ENCODE assay signal across 27 cellular contexts in genomic region chr4:8617486-8618040, GRCh38. TPM values are rescaled to one million over a fixed set of nuclear protein-coding genes. Genes with fewer than 3 reads are reported as not detected.
"Had no signal": no experiment of that assay in that cellular context is flagged by ENCODE, and none has a peak within 500 bp of the region (broad histone marks: within the 10 kb centered on the region; RNA-seq: fewer than 3 reads in every experiment).

No MANE protein-coding gene starts in this region.

- H3K27ac ChIP-seq: dorsolateral prefrontal cortex, pancreas, prostate gland, skin epidermis, testis, tibial nerve had no signal

- H3K4me1 ChIP-seq: pancreas, prostate gland, testis, tibial nerve had no signal

- H3K4me3 Mint-ChIP-seq: naive thymus-derived CD4-positive, alpha-beta T cell; neural crest cell; stimulated activated naive B cell treated with anti-CD40 and anti-IgM and Interleukin-4, amounts not matched to agents 10 μg/mL and 1 μg/mL and 100 μg/mL, for 72 hours; stimulated activated naive CD8-positive, alpha-beta T cell treated with anti-CD3 and anti-CD28 coated beads, Interleukin-15, amount 100 ng/mL, for 72 hours had no signal

- H3K4me1 Mint-ChIP-seq: naive thymus-derived CD4-positive, alpha-beta T cell; neural crest cell; stimulated activated naive B cell treated with anti-CD40 and anti-IgM and Interleukin-4, amounts not matched to agents 10 μg/mL and 1 μg/mL and 100 μg/mL, for 72 hours had no signal

- H3K36me3 Mint-ChIP-seq: naive thymus-derived CD4-positive, alpha-beta T cell; stimulated activated naive B cell treated with anti-CD40 and anti-IgM and Interleukin-4, amounts not matched to agents 10 μg/mL and 1 μg/mL and 100 μg/mL, for 72 hours had no signal

- H3K9me3 ChIP-seq: heart right ventricle, pancreas, prostate gland, testis, tibial nerve had no signal

- H3K27me3 Mint-ChIP-seq: naive thymus-derived CD4-positive, alpha-beta T cell; stimulated activated naive CD8-positive, alpha-beta T cell treated with anti-CD3 and anti-CD28 coated beads, Interleukin-15, amount 100 ng/mL, for 72 hours had no signal

- H3K9me3 Mint-ChIP-seq: naive thymus-derived CD4-positive, alpha-beta T cell; neural crest cell; stimulated activated naive B cell treated with anti-CD40 and anti-IgM and Interleukin-4, amounts not matched to agents 10 μg/mL and 1 μg/mL and 100 μg/mL, for 72 hours; stimulated activated naive CD8-positive, alpha-beta T cell treated with anti-CD3 and anti-CD28 coated beads, Interleukin-15, amount 100 ng/mL, for 72 hours had no signal

- H3K4me3 ChIP-seq: dorsolateral prefrontal cortex, heart right ventricle, pancreas, prostate gland, skin epidermis, testis, tibial nerve had no signal

- ATAC-seq: esophagus mucosa; heart right ventricle; naive thymus-derived CD4-positive, alpha-beta T cell; pancreas; sciatic nerve; stimulated activated naive B cell treated with anti-CD40 and anti-IgM and Interleukin-4, amounts not matched to agents 10 μg/mL and 1 μg/mL and 100 μg/mL, for 72 hours; stimulated activated naive CD8-positive, alpha-beta T cell treated with anti-CD3 and anti-CD28 coated beads, Interleukin-15, amount 100 ng/mL, for 72 hours had no signal

- H3K36me3 ChIP-seq: heart right ventricle, pancreas, prostate gland, tibial nerve had no signal

- DNase-seq: caudate nucleus; cortex of kidney; dorsolateral prefrontal cortex; effector CD8-positive, alpha-beta T cell; hypothalamus; islet precursor cell; mesendoderm; naive thymus-derived CD4-positive, alpha-beta T cell; stimulated activated CD4-positive, alpha-beta T cell treated with anti-CD3 and anti-CD28 coated beads, Interleukin-2, amount 100 ng/mL, for 24 hours; stimulated activated CD4-positive, alpha-beta T cell treated with anti-CD3 and anti-CD28 coated beads, Interleukin-4, amount 100 ng/mL, for 4 hours; stimulated activated naive B cell treated with anti-CD40 and anti-IgM and Interleukin-4, amounts not matched to agents 10 μg/mL and 1 μg/mL and 100 μg/mL, for 72 hours; stimulated activated naive CD8-positive, alpha-beta T cell treated with anti-CD3 and anti-CD28 coated beads, Interleukin-15, amount 100 ng/mL, for 72 hours; testis had no signal

- H3K27me3 ChIP-seq: pancreas, testis, tibial nerve had no signal

RNA-seq across cellular contexts. Expression of gene CPZ, which starts 25.0 kb away (rescaled TPM):
- total RNA-seq: lung microvascular endothelial cell; mononuclear cell; naive thymus-derived CD4-positive, alpha-beta T cell; neural crest cell had no signal
- polyA plus RNA-seq: naive thymus-derived CD4-positive, alpha-beta T cell had no signal

RNA-seq across cellular contexts. Expression of gene GPR78, which starts 37.4 kb away (rescaled TPM):
- total RNA-seq: glomerular endothelial cell; liver; lung microvascular endothelial cell; mononuclear cell; naive thymus-derived CD4-positive, alpha-beta T cell; neural crest cell; pancreas; renal cortical epithelial cell; subcutaneous adipose tissue; tibial nerve had no signal
- polyA plus RNA-seq: liver; naive thymus-derived CD4-positive, alpha-beta T cell had no signal
